ENCODE assay signal across 8 cellular contexts in genomic region chr7:30938435-30939316, GRCh38. TPM values are rescaled to one million over a fixed set of nuclear protein-coding genes. Genes with fewer than 3 reads are reported as not detected.
DNase-seq lines count a peak whose midpoint lies in the region; ATAC-seq and TF ChIP-seq lines count a peak whose summit lies in the region.

No MANE protein-coding gene starts in this region.

- intact Hi-C loops in Right ventricle myocardium inferior (cut with DNase I) (loop anchor here (5.0 kb wide), 1 partner anchor 34 kb away; no protein-coding TSS in a partner anchor), uterus (cut with DNase I; ENCODE audit: low total_unique reads) (no loop called here)

- no peak overlapping the region for H2BK12ac ChIP-seq in trophoblast cell (ENCODE audit: low read length)

- no peak overlapping the region for H3K4me3 ChIP-seq in Jurkat, Clone E6-1 (ENCODE audit: low read length)
- H3K4me3 ChIP-seq in trophoblast cell (ENCODE audit: low read depth, low read length) (no peak overlapping the region), uterus (no peak overlapping the region)

- no peak overlapping the region for H2AK5ac ChIP-seq in trophoblast cell (ENCODE audit: low read length)

- peak; percentile 74 to 91 (median 85) for TF ChIP-seq CTCF in uterus (IDR thresholded peaks at IDR 0.05)

- H3K27ac ChIP-seq in trophoblast cell (ENCODE audit: low read depth, low read length), result no peak overlapping the region
- H3K27ac ChIP-seq in uterus, result no peak overlapping the region

- no peak overlapping the region for H4K12ac ChIP-seq in trophoblast cell (ENCODE audit: low read depth, low read length)

- H3K27me3 ChIP-seq in trophoblast cell (ENCODE audit: insufficient read depth, low read length), result no peaks in the 10 kb centered on the region
- H3K27me3 ChIP-seq in uterus, result no peaks in the 10 kb centered on the region

- no peak overlapping the region for H3K23ac ChIP-seq in trophoblast cell (ENCODE audit: low read length)

- peak; percentile 86 for ATAC-seq in GM21717 (IDR thresholded peaks at IDR 0.05; ENCODE audit: unreplicated experiment)
- ATAC-seq in Right ventricle myocardium inferior, result peak; percentile 85

- peak overlapping the region; percentile 8 for H4K91ac ChIP-seq in trophoblast cell (ENCODE audit: low read depth, low read length)

- no CpG with 5 or more reads among the region's 25 CpGs for WGBS in trophoblast cell (ENCODE audit: extremely low coverage, insufficient coverage, insufficient read length)

- no peak overlapping the region for H2BK120ac ChIP-seq in trophoblast cell (ENCODE audit: insufficient read depth, low read length, poor library complexity)

- H3K36me3 ChIP-seq in trophoblast cell (ENCODE audit: control insufficient read depth in 1 of 2, insufficient read depth in 2 of 2, low read length in 2 of 2) (no peaks in the 10 kb centered on the region), uterus (no peaks in the 10 kb centered on the region)

- H3K4me1 ChIP-seq in trophoblast cell (ENCODE audit: control insufficient read depth in 1 of 2, insufficient read depth in 2 of 2, low read length in 2 of 2) (no peaks in the 10 kb centered on the region), uterus (no peaks in the 10 kb centered on the region)

- no peaks in the 10 kb centered on the region for H3K79me2 ChIP-seq in trophoblast cell (ENCODE audit: control insufficient read depth, insufficient read depth, low read length, poor library complexity)

- H3K4ac ChIP-seq in trophoblast cell (ENCODE audit: low read depth, low read length), result no peak overlapping the region

- TF ChIP-seq POLR2A in uterus (IDR thresholded peaks at IDR 0.05), result no peak

- H3K14ac ChIP-seq in trophoblast cell (ENCODE audit: low read length), result no peak overlapping the region

- peak overlapping the region; percentile 49 for H3K4me2 ChIP-seq in trophoblast cell (ENCODE audit: low read length)

- DNase-seq in Daoy (ENCODE audit: low read depth), result peak; percentile 93
- peak; percentile 44 for DNase-seq in Jurkat, Clone E6-1 (ENCODE audit: low read depth, low spot score)
- DNase-seq in RKO (ENCODE audit: low spot score), result peak; percentile 75
- DNase-seq in activated effector memory CD4-positive, alpha-beta T cell treated with anti-CD3 and anti-CD28 coated beads, Interleukin-2, amount 50 U/mL, for 16 hours, result peak; percentile 87
- DNase-seq in Right ventricle myocardium inferior (ENCODE audit: missing footprints), result peak; percentile 91
- DNase-seq in trophoblast cell, result peak; percentile 75 to 91
- peak; percentile 69 to 79 for DNase-seq in uterus

- H3K18ac ChIP-seq in trophoblast cell (ENCODE audit: low read length), result no peak overlapping the region

- peak overlapping the region; percentile 3 for H4K8ac ChIP-seq in trophoblast cell (ENCODE audit: low read depth, low read length)

- peaks cover 2% of the 10 kb centered on the region for H3K79me1 ChIP-seq in trophoblast cell (ENCODE audit: low read length)

- no peak overlapping the region for H2BK5ac ChIP-seq in trophoblast cell (ENCODE audit: low read depth, low read length, poor library complexity)

- H2AFZ ChIP-seq in trophoblast cell (ENCODE audit: insufficient read depth, low read length, poor library complexity), result no peak overlapping the region

- H3K9me3 ChIP-seq in trophoblast cell (ENCODE audit: insufficient read depth, low read depth, low read length), result no peaks in the 10 kb centered on the region
- no peaks in the 10 kb centered on the region for H3K9me3 ChIP-seq in uterus

- H3K9ac ChIP-seq in trophoblast cell (ENCODE audit: low read length), result no peak overlapping the region

RNA-seq across cellular contexts. Expression of gene GHRHR, which starts 25.1 kb away (rescaled TPM):
- total RNA-seq in Daoy (2014; rRNA removed; shearing (Covaris generic)), result not detected in 2 replicates
- polyA plus RNA-seq in Jurkat, Clone E6-1 (2012; ENCODE audit: insufficient read depth, insufficient read length), result not detected
- total RNA-seq in Right ventricle myocardium inferior (not detected), uterus (not detected)
- 0.31 and 0.79 TPM in 2 replicates for polyA plus RNA-seq in trophoblast cell (2013)

RNA-seq across cellular contexts. Expression of gene AQP1, which starts 27.0 kb away (rescaled TPM):
- 1.0 and 1.6 TPM in 2 replicates for total RNA-seq in Daoy (2014; rRNA removed; shearing (Covaris generic))
- not detected for polyA plus RNA-seq in Jurkat, Clone E6-1 (2012; ENCODE audit: insufficient read depth, insufficient read length)
- total RNA-seq in Right ventricle myocardium inferior (284 TPM), uterus (100 to 1,000 TPM in 3 of 4 donors, 10 to 100 TPM in 1; 69.6 to 477 (median 370) TPM)
- polyA plus RNA-seq in trophoblast cell (2013), result 31.8 and 35.6 TPM in 2 replicates

Comparison
In these comparisons a context has a peak if more than half of its experiments do, and no peak if none do; other contexts are left out.
1. RNA of gene AQP1, which starts 27.0 kb away (total RNA-seq): 69.6 to 477 TPM in uterus and 284 TPM in Right ventricle myocardium inferior (single experiment); 1.0 to 1.6 TPM in Daoy; every median in the first group is over 10 times any median in the second.
2. Peak in every context shown above with its lines, with median percentiles within 50 percentile points of each other: DNase-seq.